8 cellular contexts compared by ENCODE assay signal in genomic region chr2:191666733-191667132, GRCh38. TPM values are rescaled to one million over a fixed set of nuclear protein-coding genes. Genes with fewer than 3 reads are reported as not detected.
DNase-seq lines count a peak whose midpoint lies in the region; ATAC-seq, FAIRE-seq and TF ChIP-seq lines count a peak whose summit lies in the region.

No MANE protein-coding gene starts in this region.

- in situ Hi-C loops in transverse colon (cut with MboI; ENCODE audit: low pct_ligation_motif_present in 1 of 4, low pct_unique_long_range_greater_than_20kb in 1 of 4, low sequenced_read_pairs in 3 of 4), result no loop called here

- CTCF ChIA-PET in H1 (lab: Charles Lee; ENCODE audit: partially characterized antibody), result interaction anchor here (0.5 to 1.2 kb wide), 2 partner anchors 9 to 28 kb away, joined by 3 to 4 read pairs; no protein-coding TSS in a partner anchor

- H3K4ac ChIP-seq in H1 (replicated peaks; ENCODE audit: insufficient read length, low read depth, low read length), result no peak overlapping the region

- no peak overlapping the region for H3K9ac ChIP-seq in H1 (replicated peaks in 1 of 4; ENCODE audit: extremely low read depth in 1 of 4, low read depth in 3 of 4, low read length in 3 of 4)

- H2BK12ac ChIP-seq in H1 (ENCODE audit: low read depth, low read length), result no peak overlapping the region

- FAIRE-seq in H1 (lab: Jason Lieb, UNC), result no peak

- no peaks in the 10 kb centered on the region for H3K9me3 ChIP-seq in H1 (ENCODE audit: insufficient read depth in 2 of 2, low read depth in 1 of 2, low read length in 1 of 2)
- no peaks in the 10 kb centered on the region for H3K9me3 ChIP-seq in hepatocyte (ENCODE audit: low read depth)
- no peaks in the 10 kb centered on the region for H3K9me3 ChIP-seq in transverse colon

- no peak for TF ChIP-seq POLR2A in H1 (IDR thresholded peaks at IDR 0.05; ENCODE audit: control extremely low read depth in 1 of 2, low read depth in 2 of 2, low read length in 2 of 2)
- TF ChIP-seq POLR2A in transverse colon (IDR thresholded peaks at IDR 0.05), result no peak

- H3K79me2 ChIP-seq in H1 (ENCODE audit: control insufficient read depth in 1 of 2, insufficient read depth in 2 of 2, low read length in 2 of 2) (no peaks in the 10 kb centered on the region), hepatocyte (no peaks in the 10 kb centered on the region)

- H2BK120ac ChIP-seq in H1 (replicated peaks; ENCODE audit: low read depth, low read length), result no peak overlapping the region

- no peak overlapping the region for H3K23ac ChIP-seq in H1 (ENCODE audit: insufficient read length)

- no peak overlapping the region for H3K56ac ChIP-seq in H1 (replicated peaks; ENCODE audit: insufficient read length, low read depth, low read length)

- DNase-seq in ELR (ENCODE audit: low read depth), result peak; percentile 63
- no peak for DNase-seq in H1 (ENCODE audit: low read depth in 1 of 2, low spot score in 2 of 2)
- no peak for DNase-seq in hepatocyte (ENCODE audit: low spot score)
- no peak for DNase-seq in hypothalamus (lab: John Stamatoyannopoulos, UW)
- no peak for DNase-seq in transverse colon
- no peak for DNase-seq in retina

- POLR2A ChIA-PET in H1 (lab: Charles Lee; ENCODE audit: partially characterized antibody), result no interaction called here

- H3K27ac ChIP-seq in H1 (ENCODE audit: low read depth, low read length), result no peak overlapping the region
- H3K27ac ChIP-seq in hepatocyte, result no peak overlapping the region
- no peak overlapping the region for H3K27ac ChIP-seq in transverse colon

- no peak overlapping the region for H4K8ac ChIP-seq in H1 (ENCODE audit: extremely low read depth, insufficient read depth, low read length)

- H3K27me3 ChIP-seq in H1 (replicated peaks in 1 of 4; ENCODE audit: control insufficient read depth in 3 of 4, extremely low read depth in 1 of 4, insufficient read depth in 3 of 4, low read length in 3 of 4) (no peaks in the 10 kb centered on the region), hepatocyte (no peaks in the 10 kb centered on the region), transverse colon (no peaks in the 10 kb centered on the region)

- no peaks in the 10 kb centered on the region for H3K79me1 ChIP-seq in H1 (ENCODE audit: low read depth, low read length)

- no peak overlapping the region for H3K14ac ChIP-seq in H1 (ENCODE audit: insufficient read length)

- no peaks in the 10 kb centered on the region for H3K23me2 ChIP-seq in H1 (ENCODE audit: low read depth, low read length)

- H4K20me1 ChIP-seq in H1 (replicated peaks in 1 of 2; ENCODE audit: control insufficient read depth in 1 of 2, insufficient read depth in 2 of 2, low read length in 2 of 2), result no peaks in the 10 kb centered on the region
- no peaks in the 10 kb centered on the region for H4K20me1 ChIP-seq in hepatocyte (ENCODE audit: insufficient read depth, poor library complexity, severe bottlenecking)

- peak; percentile 71 for ATAC-seq in GM21515 (IDR thresholded peaks at IDR 0.05; ENCODE audit: unreplicated experiment)
- peak; percentile 64 for ATAC-seq in HG03521 (IDR thresholded peaks at IDR 0.05; ENCODE audit: unreplicated experiment)

- H2BK15ac ChIP-seq in H1 (ENCODE audit: low read length), result no peak overlapping the region

- no peak overlapping the region for H2AK5ac ChIP-seq in H1 (ENCODE audit: low read depth, low read length)

- TF ChIP-seq RAD21 in H1 (IDR thresholded peaks at IDR 0.05 in 1 of 2, conservative IDR thresholded peaks at IDR 0.05 in 1 of 2; ENCODE audit: low read depth in 2 of 2, low read length in 2 of 2), result no peak

- TF ChIP-seq CTCF in H1 (IDR thresholded peaks at IDR 0.05; ENCODE audit: control extremely low read depth in 1 of 3, insufficient read depth in 1 of 3, low read depth in 1 of 3, low read length in 3 of 3) (no peak), hepatocyte (IDR thresholded peaks at IDR 0.05; ENCODE audit: poor library complexity) (no peak), transverse colon (IDR thresholded peaks at IDR 0.05) (no peak)

- 83% methylated on average over 3 of the region's 3 CpGs; no CpG with 5 or more reads in 1 of the 2 experiments for WGBS in H1 (ENCODE audit: extremely low coverage in 1 of 2, insufficient coverage in 1 of 2, insufficient read length in 1 of 2, insufficient replicate concordance in 2 of 2, low coverage in 1 of 2, low lambda C conversion rate in 2 of 2, missing lambda C conversion rate in 1 of 2), 2 experiments
- 74% methylated on average over 3 of the region's 3 CpGs for WGBS in hepatocyte (ENCODE audit: low lambda C conversion rate, missing lambda C conversion rate)
- 43 to 45% methylated on average over 3 of the region's 3 CpGs for WGBS in transverse colon (ENCODE audit: low coverage in 1 of 2), 2 donors

- H3K4me2 ChIP-seq in H1 (ENCODE audit: insufficient read depth in 1 of 2, low read depth in 2 of 2, low read length in 2 of 2), result no peak overlapping the region
- no peak overlapping the region for H3K4me2 ChIP-seq in hepatocyte

- H3K9me2 ChIP-seq in hepatocyte (replicated peaks; ENCODE audit: insufficient read depth), result no peaks in the 10 kb centered on the region

- no peak overlapping the region for H2BK20ac ChIP-seq in H1 (ENCODE audit: low read length)

- H3K4me1 ChIP-seq in H1 (replicated peaks in 1 of 4; ENCODE audit: control insufficient read depth in 3 of 4, insufficient read depth in 4 of 4, low read length in 3 of 4), result no peaks in the 10 kb centered on the region
- no peaks in the 10 kb centered on the region for H3K4me1 ChIP-seq in hepatocyte (ENCODE audit: insufficient read depth)
- H3K4me1 ChIP-seq in transverse colon, result no peaks in the 10 kb centered on the region

- no peak overlapping the region for H3K4me3 ChIP-seq in H1 (ENCODE audit: extremely low read depth in 1 of 4, insufficient read depth in 2 of 4, low read depth in 3 of 4, low read length in 4 of 4)
- no peak overlapping the region for H3K4me3 ChIP-seq in hepatocyte
- H3K4me3 ChIP-seq in transverse colon, result no peak overlapping the region

- no peak overlapping the region for H3K18ac ChIP-seq in H1 (ENCODE audit: extremely low read depth, low read length)

- H2BK5ac ChIP-seq in H1 (ENCODE audit: low read depth, low read length), result no peak overlapping the region

- H4K5ac ChIP-seq in H1 (ENCODE audit: insufficient read length, low read depth, low read length), result no peak overlapping the region

- H2AFZ ChIP-seq in H1 (ENCODE audit: low read length), result 0 out of 2 replicates have a peak overlapping the region, but pooled peaks have one; percentile 40
- H2AFZ ChIP-seq in hepatocyte, result no peak overlapping the region

- TF ChIP-seq EP300 in H1 (IDR thresholded peaks at IDR 0.05; ENCODE audit: borderline replicate concordance in 1 of 2, low read depth in 2 of 2, low read length in 2 of 2) (no peak), transverse colon (IDR thresholded peaks at IDR 0.05; ENCODE audit: low read depth) (no peak)

- no peak overlapping the region for H4K91ac ChIP-seq in H1 (replicated peaks; ENCODE audit: insufficient read length, low read length)

- intact Hi-C loops in transverse colon (cut with DNase I; ENCODE audit: low total_unique reads), result no loop called here

- H3K36me3 ChIP-seq in H1 (ENCODE audit: control insufficient read depth in 2 of 4, insufficient read depth in 4 of 4, low read length in 3 of 4), result no peaks in the 10 kb centered on the region
- H3K36me3 ChIP-seq in hepatocyte (replicated peaks; ENCODE audit: insufficient read depth, low read depth), result no peaks in the 10 kb centered on the region
- no peaks in the 10 kb centered on the region for H3K36me3 ChIP-seq in transverse colon

TF ChIP-seq in H1, 55 proteins besides CTCF, POLR2A, EP300 and RAD21 (continues in another document):
- TF ChIP-seq, protein P1, sequence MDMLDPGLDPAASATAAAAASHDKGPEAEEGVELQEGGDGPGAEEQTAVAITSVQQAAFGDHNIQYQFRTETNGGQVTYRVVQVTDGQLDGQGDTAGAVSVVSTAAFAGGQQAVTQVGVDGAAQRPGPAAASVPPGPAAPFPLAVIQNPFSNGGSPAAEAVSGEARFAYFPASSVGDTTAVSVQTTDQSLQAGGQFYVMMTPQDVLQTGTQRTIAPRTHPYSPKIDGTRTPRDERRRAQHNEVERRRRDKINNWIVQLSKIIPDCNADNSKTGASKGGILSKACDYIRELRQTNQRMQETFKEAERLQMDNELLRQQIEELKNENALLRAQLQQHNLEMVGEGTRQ (IDR thresholded peaks at IDR 0.05; ENCODE audit: low read length), result no peak
- no peak for TF ChIP-seq FOSL1 (IDR thresholded peaks at IDR 0.05; ENCODE audit: insufficient read depth, low read depth, low read length)
- TF ChIP-seq CTBP2 (IDR thresholded peaks at IDR 0.05; ENCODE audit: borderline replicate concordance, insufficient read depth, insufficient read length, low read length), result no peak
- no peak for TF ChIP-seq BRCA1 (IDR thresholded peaks at IDR 0.05; ENCODE audit: low read depth, low read length)
- TF ChIP-seq JUN (IDR thresholded peaks at IDR 0.05; ENCODE audit: low read depth, low read length), result peak; percentile 31; the same call in 1 of the 2 replicates
- no peak for TF ChIP-seq SIRT6 (IDR thresholded peaks at IDR 0.05; ENCODE audit: low read length)
- TF ChIP-seq MAX (IDR thresholded peaks at IDR 0.05), result no peak
- no peak for TF ChIP-seq SAP30 (IDR thresholded peaks at IDR 0.05; ENCODE audit: insufficient read depth, insufficient replicate concordance, low read length)
- TF ChIP-seq RFX5 (IDR thresholded peaks at IDR 0.05; ENCODE audit: borderline replicate concordance, low read depth, low read length), result no peak

RNA-seq across cellular contexts. Expression of gene NABP1, which starts 11.2 kb away (rescaled TPM):
- total RNA-seq in H1 (2021; fragmentation: NEBNext Ultra II Directional; extraction: Animal tissue kit (Norgen Biotek cat#: 25700)), result 4.8 and 5.0 TPM in 2 replicates
- polyA plus RNA-seq in H1 (2011; rRNA removed), result 0.58 and 0.63 TPM in 2 replicates
- 0.81 TPM for polyA plus RNA-seq in H1 (2011; cell fraction: cytosol; rRNA removed)
- polyA plus RNA-seq in H1 (2011; cell fraction: nucleus; rRNA removed), result 3.3 TPM
- 0.89 to 2.0 TPM (median 1.5 TPM) in 4 replicates for polyA plus RNA-seq in H1 (2012, experiment 1 of 2)
- 0.30 TPM for polyA plus RNA-seq in H1 (2012, experiment 2 of 2)
- 3.0 TPM for polyA plus RNA-seq in H1 (2013, experiment 1 of 2)
- polyA plus RNA-seq in H1 (2013, experiment 2 of 2), result 2.8 TPM
- 1.9 and 3.0 TPM in 2 replicates for polyA minus RNA-seq in H1 (2011; rRNA and poly(A)+ RNA removed)
- polyA minus RNA-seq in H1 (2011; cell fraction: cytosol; rRNA and poly(A)+ RNA removed), result 2.7 TPM
- polyA minus RNA-seq in H1 (2011; cell fraction: nucleus; rRNA and poly(A)+ RNA removed), result 11.5 TPM
- total RNA-seq in hepatocyte, result 36.1 and 40.0 TPM in 2 replicates
- polyA plus RNA-seq in hepatocyte, result 19.6 and 27.2 TPM in 2 replicates
- 10 to 100 TPM in 3 of 4 donors, under 1 TPM in 1; 1.00 to 55.6 (median 33.0) TPM for total RNA-seq in transverse colon
